ENCODE assay signal across 32 cellular contexts in the genomic region with DNA sequence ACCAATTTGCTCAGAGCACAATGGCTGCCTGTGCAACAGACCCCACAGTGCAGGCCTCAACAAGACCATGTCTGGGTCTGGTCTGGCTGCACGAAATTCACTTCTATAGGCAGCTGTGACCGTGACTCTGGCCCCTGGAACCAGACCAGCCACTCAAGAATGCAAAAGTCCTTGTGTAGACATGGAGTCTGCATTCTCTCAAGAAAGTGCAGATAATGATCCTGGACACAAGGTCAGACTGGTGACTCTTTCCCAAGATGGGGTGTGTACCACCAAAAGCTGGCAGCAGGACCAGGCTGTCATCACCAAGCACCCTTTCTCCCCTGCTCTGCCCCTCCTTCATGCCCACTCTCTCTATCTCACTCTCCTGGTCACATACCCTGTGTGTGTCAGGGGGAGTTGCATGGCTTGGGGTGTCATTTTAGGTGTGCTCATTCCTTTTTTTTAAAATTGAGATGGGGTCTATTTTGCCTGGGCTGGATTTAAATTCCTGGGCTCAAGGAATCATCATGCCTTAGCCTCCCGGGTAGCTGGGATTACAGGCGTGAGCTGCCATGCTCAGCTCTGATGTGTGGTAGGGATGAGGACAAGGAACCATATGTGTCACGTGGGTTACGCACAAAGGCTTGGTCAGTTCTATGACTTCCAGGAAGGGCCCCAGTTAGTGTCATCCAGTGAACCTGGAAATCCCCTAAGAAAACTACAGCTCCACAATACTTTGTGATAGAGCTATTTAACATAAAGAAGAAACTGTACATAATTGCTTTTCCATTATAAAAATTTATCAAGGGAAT. TPM values are rescaled to one million over a fixed set of nuclear protein-coding genes. Genes with fewer than 3 reads are reported as not detected.
DNase-seq lines count a peak whose midpoint lies in the region; ATAC-seq, FAIRE-seq and TF ChIP-seq lines count a peak whose summit lies in the region.
"Had no signal": no experiment of that assay in that cellular context is flagged by ENCODE, and none has a peak within 500 bp of the region (broad histone marks: within the 10 kb centered on the region; RNA-seq: fewer than 3 reads in every experiment).

No MANE protein-coding gene starts in this region.

- CTCF ChIA-PET in MCF 10A (lab: Yijun Ruan, JAX) (interaction anchor here (0.6 to 39.7 kb wide), 13 partner anchors 23 to 1312 kb away, joined by 3 to 2415 read pairs (median 4); partner anchors contain the start of genes CRABP2, HAPLN2, NES and NTRK1), mammary epithelial cell (lab: Charles Lee; ENCODE audit: low non-redundant PET) (interaction anchor here (0.6 kb wide), 1 partner anchor 117 kb away, joined by 10 read pairs; no protein-coding TSS in a partner anchor)

- DNase-seq in MCF 10A (ENCODE audit: unreplicated experiment) (no peak), mammary epithelial cell (no peak), astrocyte (ENCODE audit: low read depth) (no peak), neural progenitor cell (ENCODE audit: low spot score) (no peak), NCI-H2107 (lab: John Stamatoyannopoulos, UW) (no peak)
- no peak for DNase-seq in naive thymus-derived CD8-positive, alpha-beta T cell
- DNase-seq: activated CD4-positive, CD25-positive, alpha-beta regulatory T cell treated with anti-CD3 and anti-CD28 coated beads, Interleukin-2, amount 50 U/mL, for 72 hours; activated effector memory CD4-positive, alpha-beta T cell treated with Interleukin-2 at 50 U/mL for 16 hours; amniotic stem cell; DMS79; effector CD4-positive, alpha-beta T cell; GDM1; HCEC 1CT; KG1; MM.1S; NCI-H1417; NCI-H2081; NCI-H226; sigmoid colon; stimulated activated CD4-positive, alpha-beta T cell treated with anti-CD3 and anti-CD28 coated beads, Interleukin-4, amount 100 ng/mL, for 4 hours; stimulated activated naive CD4-positive, alpha-beta T cell had no signal

- no peak overlapping the region for H3K27ac ChIP-seq in mammary epithelial cell (ENCODE audit: insufficient read depth, low read depth, low read length)
- H3K27ac ChIP-seq in astrocyte (ENCODE audit: low read depth, low read length), result no peak overlapping the region
- no peak overlapping the region for H3K27ac ChIP-seq in neural progenitor cell
- H3K27ac ChIP-seq: BLaER1 treated with 17β-estradiol and CSF1 and Interleukin-3, amounts not matched to agents 10 nM and 100 nM; breast epithelium; neutrophil; prostate gland; sigmoid colon; thoracic aorta; vagina had no signal

- H3F3A ChIP-seq in neural progenitor cell (ENCODE audit: low read depth), result peaks cover 10% of the 10 kb centered on the region

- H3K79me2 ChIP-seq in mammary epithelial cell (ENCODE audit: insufficient read depth, low read length) (peaks cover 52% of the 10 kb centered on the region), astrocyte (ENCODE audit: insufficient read depth, low read length) (peaks cover 45% of the 10 kb centered on the region), neural progenitor cell (ENCODE audit: low read depth) (peaks cover 38% of the 10 kb centered on the region)

- H3K9me3 Mint-ChIP-seq in MCF 10A (ENCODE audit: unreplicated experiment) (no peaks in the 10 kb centered on the region), astrocyte (ENCODE audit: unreplicated experiment) (no peaks in the 10 kb centered on the region), neural progenitor cell (no peaks in the 10 kb centered on the region)
- H3K9me3 Mint-ChIP-seq in T-helper 1 cell treated with Interleukin-12 subunit alpha and Interleukin-12 subunit beta and Interleukin-4 antibody, amounts not matched to agents 30 μg/mL and 1 μg/mL, for 36 hours, result no peaks in the 10 kb centered on the region
- H3K9me3 Mint-ChIP-seq in naive thymus-derived CD8-positive, alpha-beta T cell, result no peaks in the 10 kb centered on the region

- POLR2A ChIA-PET in MCF 10A (lab: Yijun Ruan, JAX), result interaction anchor here (0.7 to 1.6 kb wide), 5 partner anchors 14 to 1260 kb away, joined by 3 to 11 read pairs (median 3); no protein-coding TSS in a partner anchor
- POLR2A ChIA-PET in naive thymus-derived CD8-positive, alpha-beta T cell (lab: Charles Lee), result interaction anchor here (1.1 kb wide), 1 partner anchor 10 kb away, joined by 3 read pairs; no protein-coding TSS in a partner anchor

- H3K4me1 Mint-ChIP-seq in MCF 10A (ENCODE audit: insufficient read depth, unreplicated experiment) (peaks cover 11% of the 10 kb centered on the region), astrocyte (ENCODE audit: low read depth, unreplicated experiment) (peaks cover 3% of the 10 kb centered on the region), neural progenitor cell (peaks cover 9% of the 10 kb centered on the region)
- peaks cover 21% of the 10 kb centered on the region for H3K4me1 Mint-ChIP-seq in T-helper 1 cell treated with Interleukin-12 subunit alpha and Interleukin-12 subunit beta and Interleukin-4 antibody, amounts not matched to agents 30 μg/mL and 1 μg/mL, for 36 hours (ENCODE audit: low read depth)
- peaks cover 7 to 20% (median 14%) of the 10 kb centered on the region in 4 donors for H3K4me1 Mint-ChIP-seq in naive thymus-derived CD8-positive, alpha-beta T cell

- H3K27me3 Mint-ChIP-seq in MCF 10A (ENCODE audit: insufficient read depth, unreplicated experiment), result no peaks in the 10 kb centered on the region
- no peaks in the 10 kb centered on the region for H3K27me3 Mint-ChIP-seq in T-helper 1 cell treated with Interleukin-12 subunit alpha and Interleukin-12 subunit beta and Interleukin-4 antibody, amounts not matched to agents 30 μg/mL and 1 μg/mL, for 36 hours (ENCODE audit: low read depth)
- no peaks in the 10 kb centered on the region for H3K27me3 Mint-ChIP-seq in astrocyte (ENCODE audit: low read depth, unreplicated experiment)
- peaks cover 2% of the 10 kb centered on the region for H3K27me3 Mint-ChIP-seq in neural progenitor cell (ENCODE audit: insufficient read depth, low read depth)
- no peaks in the 10 kb centered on the region for H3K27me3 Mint-ChIP-seq in naive thymus-derived CD8-positive, alpha-beta T cell

- H3K36me3 ChIP-seq in mammary epithelial cell (ENCODE audit: insufficient read depth, low read length) (peaks cover 21% of the 10 kb centered on the region), astrocyte (ENCODE audit: insufficient read depth, low read length) (peaks cover 27% of the 10 kb centered on the region), neural progenitor cell (no peaks in the 10 kb centered on the region)
- H3K36me3 ChIP-seq: breast epithelium had no signal

- no peaks in the 10 kb centered on the region for H4K20me1 ChIP-seq in mammary epithelial cell (ENCODE audit: insufficient read depth, low read length)
- H4K20me1 ChIP-seq in astrocyte (ENCODE audit: insufficient read depth, low read length), result peaks cover 48% of the 10 kb centered on the region
- H4K20me1 ChIP-seq in neural progenitor cell (ENCODE audit: low read depth), result peaks cover 32% of the 10 kb centered on the region

- TF ChIP-seq CTCF in MCF 10A (IDR thresholded peaks at IDR 0.05; ENCODE audit: unreplicated experiment) (no peak), mammary epithelial cell (conservative IDR thresholded peaks at IDR 0.05 in 1 of 2, IDR thresholded peaks at IDR 0.05 in 1 of 2; ENCODE audit: extremely low read depth in 1 of 2, insufficient read depth in 1 of 2, low read depth in 1 of 2, low read length in 2 of 2) (no peak), astrocyte (IDR thresholded peaks at IDR 0.05; ENCODE audit: insufficient read depth, low read depth, low read length) (no peak), neural progenitor cell (IDR thresholded peaks at IDR 0.05) (no peak)

- H3K4me3 ChIP-seq in mammary epithelial cell (replicated peaks in 1 of 3; ENCODE audit: insufficient read depth in 1 of 3, low read depth in 2 of 3, low read length in 3 of 3) (no peak overlapping the region), astrocyte (ENCODE audit: insufficient read depth, low read depth, low read length) (no peak overlapping the region), neural progenitor cell (no peak overlapping the region)
- H3K4me3 ChIP-seq: BLaER1 treated with 17β-estradiol and CSF1 and Interleukin-3, amounts not matched to agents 10 nM and 100 nM; breast epithelium; lung; prostate gland; sigmoid colon; thoracic aorta; vagina had no signal

- H3K4me2 ChIP-seq in mammary epithelial cell (ENCODE audit: insufficient read depth, low read depth, low read length) (no peak overlapping the region), astrocyte (ENCODE audit: low read length) (no peak overlapping the region), neural progenitor cell (no peak overlapping the region)
- H3K4me2 ChIP-seq: BLaER1 treated with 17β-estradiol and CSF1 and Interleukin-3, amounts not matched to agents 10 nM and 100 nM had no signal

- dilution Hi-C loops in mammary epithelial cell (cut with HindIII; ENCODE audit: low sequenced_read_pairs), result no loop called here

- H2AFZ ChIP-seq in mammary epithelial cell (ENCODE audit: low read depth, low read length) (no peak overlapping the region), astrocyte (ENCODE audit: low read depth, low read length) (no peak overlapping the region), neural progenitor cell (replicated peaks) (no peak overlapping the region)

- intact Hi-C loops in MCF 10A (cut with micrococcal nuclease), result no loop called here
- intact Hi-C loops in mammary epithelial cell (cut with micrococcal nuclease), result no loop called here

- H3K36me3 Mint-ChIP-seq in MCF 10A (ENCODE audit: insufficient read depth, unreplicated experiment) (no peaks in the 10 kb centered on the region), astrocyte (ENCODE audit: low read depth, unreplicated experiment) (peaks cover 19% of the 10 kb centered on the region), neural progenitor cell (peaks cover 28% of the 10 kb centered on the region)
- peaks cover 36% of the 10 kb centered on the region for H3K36me3 Mint-ChIP-seq in T-helper 1 cell treated with Interleukin-12 subunit alpha and Interleukin-12 subunit beta and Interleukin-4 antibody, amounts not matched to agents 30 μg/mL and 1 μg/mL, for 36 hours (ENCODE audit: low read depth)
- peaks cover 6 to 58% (median 17%) of the 10 kb centered on the region in 3 donors for H3K36me3 Mint-ChIP-seq in naive thymus-derived CD8-positive, alpha-beta T cell

- no peak overlapping the region for H3K4me3 Mint-ChIP-seq in MCF 10A (ENCODE audit: unreplicated experiment)
- peak overlapping the region; percentile 12 for H3K4me3 Mint-ChIP-seq in T-helper 1 cell treated with Interleukin-12 subunit alpha and Interleukin-12 subunit beta and Interleukin-4 antibody, amounts not matched to agents 30 μg/mL and 1 μg/mL, for 36 hours
- H3K4me3 Mint-ChIP-seq in astrocyte (ENCODE audit: unreplicated experiment), result no peak overlapping the region
- peak overlapping the region; percentile 25 for H3K4me3 Mint-ChIP-seq in neural progenitor cell
- H3K4me3 Mint-ChIP-seq in naive thymus-derived CD8-positive, alpha-beta T cell, result no peak overlapping the region

- WGBS in mammary epithelial cell (ENCODE audit: low coverage, missing lambda C conversion rate), result 89% methylated on average over 6 of the region's 6 CpGs

- H3K9ac ChIP-seq in mammary epithelial cell (ENCODE audit: insufficient read depth, low read length) (no peak overlapping the region), astrocyte (ENCODE audit: low read length) (no peak overlapping the region), neural progenitor cell (no peak overlapping the region)

- H3K4me1 ChIP-seq in mammary epithelial cell (ENCODE audit: insufficient read depth, low read length) (peaks cover 16% of the 10 kb centered on the region), astrocyte (ENCODE audit: insufficient read depth, low read length) (peaks cover 15% of the 10 kb centered on the region), neural progenitor cell (peaks cover 10% of the 10 kb centered on the region)

- H3K9me3 ChIP-seq in mammary epithelial cell (replicated peaks; ENCODE audit: insufficient read depth, low read length), result no peaks in the 10 kb centered on the region
- no peaks in the 10 kb centered on the region for H3K9me3 ChIP-seq in astrocyte (ENCODE audit: insufficient read depth, low read depth, low read length)
- no peaks in the 10 kb centered on the region for H3K9me3 ChIP-seq in neural progenitor cell (ENCODE audit: low read depth)
- H3K9me3 ChIP-seq: BLaER1 treated with 17β-estradiol and CSF1 and Interleukin-3, amounts not matched to agents 10 nM and 100 nM; breast epithelium; neutrophil; prostate gland; sigmoid colon; thoracic aorta; vagina had no signal

- no peak for ATAC-seq in GM18502 (IDR thresholded peaks at IDR 0.05; ENCODE audit: poor library complexity, unreplicated experiment)
- ATAC-seq in naive thymus-derived CD8-positive, alpha-beta T cell, result no peak

- no peak for FAIRE-seq in astrocyte (lab: Jason Lieb, UNC)
- FAIRE-seq: HTR-8/SVneo, TTC549 had no signal

- BruUV-seq in MCF 10A (replicated peaks; lab: Mats Ljungman, UMichigan), result no TSS peak
- BruUV-seq in mammary epithelial cell (replicated peaks; lab: Mats Ljungman, UMichigan), result no TSS peak

- peak overlapping the region; percentile 54 for H3K27ac Mint-ChIP-seq in MCF 10A (ENCODE audit: low read depth, unreplicated experiment)
- H3K27ac Mint-ChIP-seq in T-helper 1 cell treated with Interleukin-12 subunit alpha and Interleukin-12 subunit beta and Interleukin-4 antibody, amounts not matched to agents 30 μg/mL and 1 μg/mL, for 36 hours, result peak overlapping the region; percentile 89
- H3K27ac Mint-ChIP-seq in astrocyte (ENCODE audit: unreplicated experiment), result peak overlapping the region; percentile 47
- H3K27ac Mint-ChIP-seq in neural progenitor cell, result no peak overlapping the region
- no peak overlapping the region for H3K27ac Mint-ChIP-seq in naive thymus-derived CD8-positive, alpha-beta T cell

- in situ Hi-C loops in mammary epithelial cell (cut with MboI; ENCODE audit: low sequenced_read_pairs in 2 of 2), result loop anchor here in 1 of 2 donors (10.0 kb wide), 1 partner anchor 163 kb away; no protein-coding TSS in a partner anchor

- H3K27me3 ChIP-seq in mammary epithelial cell (ENCODE audit: insufficient read depth, low read length) (no peaks in the 10 kb centered on the region), astrocyte (ENCODE audit: insufficient read depth, low read length) (no peaks in the 10 kb centered on the region), neural progenitor cell (no peaks in the 10 kb centered on the region)
- H3K27me3 ChIP-seq: BLaER1 treated with 17β-estradiol and CSF1 and Interleukin-3, amounts not matched to agents 10 nM and 100 nM; breast epithelium; neutrophil; sigmoid colon; vagina had no signal

RNA-seq across cellular contexts. Expression of gene METTL25B, which starts 6.9 kb away (rescaled TPM):
- total RNA-seq in MCF 10A (2022) (46.0 and 68.9 TPM in 2 replicates), mammary epithelial cell (10 to 100 TPM in 1 of 2 donors, 1 to 10 TPM in 1; 9.3 to 24.3 TPM), astrocyte (9.9 and 11.1 TPM in 2 replicates), neural progenitor cell (ENCODE audit: low replicate concordance) (21.4 and 26.5 TPM in 2 replicates)
- 10.5 TPM for polyA plus RNA-seq in mammary epithelial cell
- polyA minus RNA-seq in mammary epithelial cell, result 19.3 TPM
- 10 to 100 TPM; 33.6 to 39.3 TPM for total RNA-seq in naive thymus-derived CD8-positive, alpha-beta T cell
- 1 to 10 TPM; 2.3 to 6.7 (median 5.6) TPM for polyA plus RNA-seq in naive thymus-derived CD8-positive, alpha-beta T cell

RNA-seq across cellular contexts. Expression of gene ISG20L2, which starts 7.2 kb away (rescaled TPM):
- total RNA-seq in MCF 10A (2022) (49.9 and 57.5 TPM in 2 replicates), mammary epithelial cell (10 to 100 TPM; 27.0 to 42.7 TPM), astrocyte (30.1 and 33.4 TPM in 2 replicates), neural progenitor cell (ENCODE audit: low replicate concordance) (17.4 and 23.7 TPM in 2 replicates)
- 62.3 TPM for polyA plus RNA-seq in mammary epithelial cell
- 33.3 TPM for polyA minus RNA-seq in mammary epithelial cell
- total RNA-seq in naive thymus-derived CD8-positive, alpha-beta T cell, result 10 to 100 TPM; 45.0 to 50.3 TPM
- 10 to 100 TPM; 20.0 to 23.4 (median 20.7) TPM for polyA plus RNA-seq in naive thymus-derived CD8-positive, alpha-beta T cell

RNA-seq across cellular contexts. Expression of gene CRABP2, which starts 15.9 kb away (rescaled TPM):
- total RNA-seq in MCF 10A (2022), result 0.98 and 1.9 TPM in 2 replicates
- total RNA-seq in mammary epithelial cell, result 10 to 100 TPM in 1 of 2 donors, 1 to 10 TPM in 1; 7.0 to 29.5 TPM
- polyA plus RNA-seq in mammary epithelial cell, result 6.2 TPM
- polyA minus RNA-seq in mammary epithelial cell, result 1.3 TPM
- total RNA-seq in astrocyte, result 278 and 339 TPM in 2 replicates
- 110 and 156 TPM in 2 replicates for total RNA-seq in neural progenitor cell (ENCODE audit: low replicate concordance)
- 1 to 10 TPM in 1 of 2 experiments, under 1 TPM in 1; 0.44 to 2.9 TPM for total RNA-seq in naive thymus-derived CD8-positive, alpha-beta T cell
- not detected for polyA plus RNA-seq in naive thymus-derived CD8-positive, alpha-beta T cell

RNA-seq across cellular contexts. Expression of gene MRPL24, which starts 19.6 kb away (rescaled TPM):
- 233 and 261 TPM in 2 replicates for total RNA-seq in MCF 10A (2022)
- total RNA-seq in mammary epithelial cell, result 10 to 100 TPM; 25.0 to 86.1 TPM
- polyA plus RNA-seq in mammary epithelial cell, result 121 TPM
- 34.3 TPM for polyA minus RNA-seq in mammary epithelial cell
- total RNA-seq in astrocyte, result 37.4 and 46.5 TPM in 2 replicates
- total RNA-seq in neural progenitor cell (ENCODE audit: low replicate concordance), result 21.4 and 24.7 TPM in 2 replicates
- total RNA-seq in naive thymus-derived CD8-positive, alpha-beta T cell, result 10 to 100 TPM; 49.7 to 56.9 TPM
- polyA plus RNA-seq in naive thymus-derived CD8-positive, alpha-beta T cell, result 100 to 1,000 TPM in 2 of 3 donors, 10 to 100 TPM in 1; 98.6 to 109 (median 103) TPM

RNA-seq across cellular contexts. Expression of gene HDGF, which starts 30.1 kb away (rescaled TPM):
- total RNA-seq in MCF 10A (2022) (679 and 707 TPM in 2 replicates), mammary epithelial cell (100 to 1,000 TPM; 122 to 332 TPM), astrocyte (179 and 190 TPM in 2 replicates), neural progenitor cell (ENCODE audit: low replicate concordance) (246 and 366 TPM in 2 replicates)
- 159 TPM for polyA plus RNA-seq in mammary epithelial cell
- polyA minus RNA-seq in mammary epithelial cell, result 309 TPM
- 100 to 1,000 TPM in 1 of 2 experiments, 10 to 100 TPM in 1; 95.4 to 103 TPM for total RNA-seq in naive thymus-derived CD8-positive, alpha-beta T cell
- 10 to 100 TPM; 25.0 to 50.1 (median 41.3) TPM for polyA plus RNA-seq in naive thymus-derived CD8-positive, alpha-beta T cell

Comparison
In these comparisons a context has a peak if more than half of its experiments do, and no peak if none do; other contexts are left out.
1. H3K27ac Mint-ChIP-seq: peak in MCF 10A (single experiment), T-helper 1 cell treated with Interleukin-12 subunit alpha and Interleukin-12 subunit beta and Interleukin-4 antibody, amounts not matched to agents 30 μg/mL and 1 μg/mL, for 36 hours (single experiment) and astrocyte (single experiment); none in neural progenitor cell (single experiment) and naive thymus-derived CD8-positive, alpha-beta T cell (0 of 10).
2. H3K4me3 Mint-ChIP-seq: peak in T-helper 1 cell treated with Interleukin-12 subunit alpha and Interleukin-12 subunit beta and Interleukin-4 antibody, amounts not matched to agents 30 μg/mL and 1 μg/mL, for 36 hours (single experiment) and neural progenitor cell (single experiment); none in MCF 10A (single experiment), astrocyte (single experiment) and naive thymus-derived CD8-positive, alpha-beta T cell (0 of 10).